ENCODE assay signal across 34 cellular contexts in the genomic region with DNA sequence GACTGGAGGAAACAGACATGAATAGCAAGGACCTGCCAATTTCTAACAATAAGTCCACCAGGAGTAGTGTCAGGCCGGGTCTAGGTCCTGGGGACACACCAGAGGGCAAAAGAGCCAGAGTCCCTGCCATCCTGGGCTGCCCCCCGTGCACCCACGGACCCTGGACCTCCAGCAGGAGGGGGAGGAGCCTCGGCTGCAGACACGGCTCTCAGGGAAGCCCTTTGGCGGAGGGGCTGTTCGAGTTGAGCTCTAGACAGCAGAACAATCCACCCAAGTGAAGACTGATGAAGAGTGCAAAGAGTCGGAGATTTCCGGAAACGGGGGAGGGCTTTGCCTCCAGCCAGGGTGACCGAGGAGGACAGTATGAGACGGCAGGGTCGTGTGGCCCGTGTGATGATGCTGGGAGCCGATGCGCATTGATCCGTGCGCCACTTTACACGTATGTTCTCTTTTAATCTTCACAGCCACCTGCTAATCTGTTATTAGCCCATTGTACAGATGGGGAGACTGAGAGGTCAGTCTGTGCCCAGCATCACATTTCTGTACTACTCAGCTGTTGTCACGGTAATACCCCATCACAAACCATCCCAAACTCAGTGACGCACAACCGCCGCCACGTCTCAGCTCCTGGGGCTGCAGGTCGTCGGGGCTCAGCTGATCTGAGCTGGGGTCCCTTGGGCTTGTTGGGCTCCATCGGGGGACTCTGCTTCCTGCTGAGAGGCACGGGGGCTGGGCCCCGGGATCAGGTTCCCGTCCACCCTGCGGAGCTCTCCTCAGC.
"Had no signal": no experiment of that assay in that cellular context is flagged by ENCODE, and none has a peak within 500 bp of the region (broad histone marks: within the 10 kb centered on the region; RNA-seq: fewer than 3 reads in every experiment).

No MANE protein-coding gene starts in this region.

- H3K36me3 Mint-ChIP-seq: activated naive CD8-positive, alpha-beta T cell had no signal

- H3K9me3 ChIP-seq: adrenal gland, body of pancreas, esophagus squamous epithelium, gastroesophageal sphincter, heart right ventricle had no signal

- H3K27me3 Mint-ChIP-seq: activated CD4-positive, alpha-beta T cell treated with anti-CD3 and anti-CD28 coated beads, Interleukin-2, amount 10 ng/mL, durations not matched to agents 7 days and 5 days had no signal

- H3K27ac ChIP-seq: body of pancreas, epithelial cell of prostate, esophagus squamous epithelium, gastroesophageal sphincter had no signal

- H3K4me3 ChIP-seq: adrenal gland, body of pancreas, esophagus squamous epithelium, gastroesophageal sphincter, heart right ventricle had no signal

- H3K4me1 ChIP-seq: body of pancreas had no signal

- H3K27ac Mint-ChIP-seq: activated CD4-positive, alpha-beta T cell treated with anti-CD3 and anti-CD28 coated beads, Interleukin-2, amount 10 ng/mL, durations not matched to agents 7 days and 5 days; activated CD8-positive, alpha-beta T cell treated with anti-CD3 and anti-CD28 coated beads for 36 hours; activated naive CD8-positive, alpha-beta T cell; activated naive CD8-positive, alpha-beta T cell treated with anti-CD3 and anti-CD28 coated beads, Interleukin-2, amount 50 U/mL, for 24 hours; activated T-helper 17 cell treated with anti-CD3 and anti-CD28 coated beads, Interleukin-2, amount 50 U/mL, for 72 hours; effector memory CD8-positive, alpha-beta T cell; T-helper 17 cell; T-helper 2 cell treated with Interferon-gamma antibody and Interleukin-4, amounts not matched to agents 5 μg/mL and 100 μg/mL, for 36 hours had no signal

- H3K4me3 Mint-ChIP-seq: activated CD4-positive, alpha-beta T cell treated with anti-CD3 and anti-CD28 coated beads, Interleukin-2, amount 10 ng/mL, durations not matched to agents 7 days and 5 days; activated CD8-positive, alpha-beta T cell treated with anti-CD3 and anti-CD28 coated beads for 36 hours; activated naive CD8-positive, alpha-beta T cell; activated naive CD8-positive, alpha-beta T cell treated with anti-CD3 and anti-CD28 coated beads, Interleukin-2, amount 50 U/mL, for 24 hours; activated T-cell treated with anti-CD3 and anti-CD28 coated beads, Interleukin-2, amount 50 U/mL, for 4 hours; activated T-helper 17 cell treated with anti-CD3 and anti-CD28 coated beads, Interleukin-2, amount 50 U/mL, for 72 hours; effector memory CD8-positive, alpha-beta T cell; T-helper 17 cell; T-helper 2 cell treated with Interferon-gamma antibody and Interleukin-4, amounts not matched to agents 5 μg/mL and 100 μg/mL, for 36 hours had no signal

- DNase-seq: activated CD4-positive, alpha-beta T cell treated with anti-CD3 and anti-CD28 coated beads for 1 hour; activated CD4-positive, alpha-beta T cell treated with anti-CD3 and anti-CD28 coated beads for 4 hours; activated CD4-positive, alpha-beta T cell treated with anti-CD3 and anti-CD28 coated beads, Interleukin-2, amount 10 ng/mL, durations not matched to agents 7 days and 5 days; activated CD4-positive, alpha-beta T cell treated with anti-CD3 and anti-CD28 coated beads, Interleukin-2, amount 50 U/mL, for 4 hours; activated CD8-positive, alpha-beta memory T cell treated with anti-CD3 and anti-CD28 coated beads for 24 hours; activated CD8-positive, alpha-beta T cell treated with anti-CD3 and anti-CD28 coated beads for 36 hours; activated effector memory CD4-positive, alpha-beta T cell treated with Interleukin-2 at 50 U/mL for 16 hours; activated gamma-delta T cell treated with Interleukin-2 at 50 U/mL for 16 hours; activated naive CD4-positive, alpha-beta T cell treated with anti-CD3 and anti-CD28 coated beads, Interleukin-2, amount 50 U/mL, for 16 hours; activated naive CD4-positive, alpha-beta T cell treated with Interleukin-2 at 50 U/mL for 16 hours; activated naive CD8-positive, alpha-beta T cell treated with anti-CD3 and anti-CD28 coated beads, Interleukin-2, amount 50 U/mL, for 24 hours; activated T-cell treated with anti-CD3 and anti-CD28 coated beads, Interleukin-2, amount 50 U/mL, for 4 hours; amygdala; aorta; body of pancreas; caudate nucleus; cortex of kidney; dermis blood vessel endothelial cell; effector CD4-positive, alpha-beta T cell; effector memory CD8-positive, alpha-beta T cell; esophagus squamous epithelium; foreskin melanocyte; heart right ventricle; T-helper 1 cell; T-helper 17 cell; T1000 had no signal

- H3K4me1 Mint-ChIP-seq: activated CD4-positive, alpha-beta T cell treated with anti-CD3 and anti-CD28 coated beads, Interleukin-2, amount 10 ng/mL, durations not matched to agents 7 days and 5 days; activated naive CD8-positive, alpha-beta T cell treated with anti-CD3 and anti-CD28 coated beads, Interleukin-2, amount 50 U/mL, for 24 hours; activated T-helper 17 cell treated with anti-CD3 and anti-CD28 coated beads, Interleukin-2, amount 50 U/mL, for 72 hours had no signal

- H3K27me3 ChIP-seq: adrenal gland, body of pancreas, esophagus squamous epithelium, gastroesophageal sphincter, heart right ventricle had no signal

- FAIRE-seq: colon, endothelial cell of umbilical vein had no signal

- H3K36me3 ChIP-seq: adrenal gland, esophagus squamous epithelium, gastroesophageal sphincter, heart right ventricle had no signal

- ATAC-seq: activated CD8-positive, alpha-beta T cell treated with anti-CD3 and anti-CD28 coated beads for 36 hours; activated naive CD8-positive, alpha-beta T cell treated with anti-CD3 and anti-CD28 coated beads, Interleukin-2, amount 50 U/mL, for 24 hours; activated T-cell treated with anti-CD3 and anti-CD28 coated beads, Interleukin-2, amount 50 U/mL, for 4 hours; activated T-helper 17 cell treated with anti-CD3 and anti-CD28 coated beads, Interleukin-2, amount 50 U/mL, for 72 hours; body of pancreas; effector memory CD8-positive, alpha-beta T cell; gastroesophageal sphincter; T-helper 17 cell had no signal

- H3K9me3 Mint-ChIP-seq: activated CD4-positive, alpha-beta T cell treated with anti-CD3 and anti-CD28 coated beads, Interleukin-2, amount 10 ng/mL, durations not matched to agents 7 days and 5 days; activated CD8-positive, alpha-beta T cell treated with anti-CD3 and anti-CD28 coated beads for 36 hours; activated naive CD8-positive, alpha-beta T cell treated with anti-CD3 and anti-CD28 coated beads, Interleukin-2, amount 50 U/mL, for 24 hours; activated T-cell treated with anti-CD3 and anti-CD28 coated beads, Interleukin-2, amount 50 U/mL, for 4 hours; activated T-helper 17 cell treated with anti-CD3 and anti-CD28 coated beads, Interleukin-2, amount 50 U/mL, for 72 hours; effector memory CD8-positive, alpha-beta T cell; T-helper 2 cell treated with Interferon-gamma antibody and Interleukin-4, amounts not matched to agents 5 μg/mL and 100 μg/mL, for 36 hours had no signal
